Comparison of ENCODE assay signal across 16 cellular contexts in the genomic region with DNA sequence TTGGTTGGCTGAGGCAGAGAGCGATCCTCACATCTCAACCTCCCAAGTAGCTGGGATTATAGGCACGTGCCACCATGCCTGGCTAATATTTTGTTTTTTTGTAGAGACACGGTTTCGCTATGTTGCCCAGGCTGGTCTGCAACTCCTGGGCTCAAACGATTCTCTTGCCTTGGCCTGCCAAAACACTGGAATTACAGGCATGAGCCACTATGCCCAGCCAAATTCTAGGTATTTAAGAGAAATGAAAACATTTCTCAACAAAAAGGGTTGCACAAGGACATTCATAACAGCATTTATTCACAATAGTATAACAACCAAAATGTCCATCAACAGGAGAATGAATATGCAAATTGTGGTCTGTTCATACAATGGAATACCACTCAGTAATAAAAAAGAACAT. TPM values are rescaled to one million over a fixed set of nuclear protein-coding genes. Genes with fewer than 3 reads are reported as not detected.
DNase-seq lines count a peak whose midpoint lies in the region; TF ChIP-seq lines count a peak whose summit lies in the region.
"Had no signal": no experiment of that assay in that cellular context is flagged by ENCODE, and none has a peak within 500 bp of the region (broad histone marks: within the 10 kb centered on the region; RNA-seq: fewer than 3 reads in every experiment).

No MANE protein-coding gene starts in this region.

- no peaks in the 10 kb centered on the region for H3K9me3 ChIP-seq in adipocyte (ENCODE audit: control insufficient read depth, low read length)
- H3K9me3 ChIP-seq in testis: no peaks in the 10 kb centered on the region
- H3K9me3 ChIP-seq in vagina: no peaks in the 10 kb centered on the region
- H3K9me3 ChIP-seq: SJCRH30 had no signal

- peaks cover 17% of the 10 kb centered on the region for H3K4me1 ChIP-seq in adipocyte (ENCODE audit: control insufficient read depth, insufficient read depth, low read length)
- no peaks in the 10 kb centered on the region for H3K4me1 ChIP-seq in testis
- no peaks in the 10 kb centered on the region for H3K4me1 ChIP-seq in vagina
- H3K4me1 ChIP-seq: SJCRH30 had no signal

- peaks cover 25% of the 10 kb centered on the region for H3K36me3 Mint-ChIP-seq in mesothelial cell of epicardium

- H3K36me3 ChIP-seq in adipocyte (ENCODE audit: control insufficient read depth, insufficient read depth, low read length, severe bottlenecking) (peaks cover 59% of the 10 kb centered on the region), testis (ENCODE audit: low read depth, missing control alignments) (no peaks in the 10 kb centered on the region), vagina (peaks cover 0 to 36% of the 10 kb centered on the region in 2 donors)

- peaks cover 3% of the 10 kb centered on the region for H3K4me1 Mint-ChIP-seq in mesothelial cell of epicardium

- intact Hi-C loops in testis (cut with DNase I; ENCODE audit: low total_unique reads) (no loop called here), vagina (cut with DNase I) (no loop called here)

- no peak for TF ChIP-seq CTCF in AG10803 (conservative IDR thresholded peaks at IDR 0.05; ENCODE audit: low read length)
- TF ChIP-seq CTCF in fibroblast of the aortic adventitia (IDR thresholded peaks at IDR 0.05; ENCODE audit: insufficient read depth, low read length): no peak
- no peak for TF ChIP-seq CTCF in testis (IDR thresholded peaks at IDR 0.05)
- no peak for TF ChIP-seq CTCF in vagina (IDR thresholded peaks at IDR 0.05)
- no peak for TF ChIP-seq CTCF in mesothelial cell of epicardium (IDR thresholded peaks at IDR 0.05; ENCODE audit: unreplicated experiment)

- WGBS in testis, 2 donors: 81 to 87% methylated on average over 5 of the region's 5 CpGs

- TF ChIP-seq POLR2A in testis (IDR thresholded peaks at IDR 0.05) (no peak), vagina (IDR thresholded peaks at IDR 0.05) (no peak)

- DNase-seq in AG10803 (ENCODE audit: low read depth) (peak; percentile 77), adipocyte (ENCODE audit: low read depth) (peak; percentile 78), fibroblast of the aortic adventitia (ENCODE audit: low read depth) (peak; percentile 56), testis (peak; percentile 4), Ammon's horn (ENCODE audit: low spot score) (no peak), vagina (ENCODE audit: extremely low spot score in 2 of 2) (no peak), mesothelial cell of epicardium (ENCODE audit: low spot score in 2 of 2, unreplicated experiment in 2 of 2) (no peak)
- DNase-seq: DMS79, KBM-7, NCI-H1105, NCI-H1694, NCI-H2081 treated with DMSO at 0.1 percent for 48 hours, SJCRH30 had no signal

- H3K27me3 Mint-ChIP-seq in mesothelial cell of epicardium (ENCODE audit: low read depth): no peaks in the 10 kb centered on the region

- no peaks in the 10 kb centered on the region for H3K9me3 Mint-ChIP-seq in mesothelial cell of epicardium

- H3K9ac ChIP-seq in adipocyte (ENCODE audit: low read length): no peak overlapping the region

- H3K27me3 ChIP-seq in adipocyte (replicated peaks; ENCODE audit: control insufficient read depth, insufficient read depth, low read length): no peaks in the 10 kb centered on the region
- H3K27me3 ChIP-seq in testis: no peaks in the 10 kb centered on the region
- no peaks in the 10 kb centered on the region for H3K27me3 ChIP-seq in vagina
- H3K27me3 ChIP-seq: SJCRH30 had no signal

- H3K27ac ChIP-seq in testis: no peak overlapping the region
- H3K27ac ChIP-seq in vagina: no peak overlapping the region
- H3K27ac ChIP-seq: C4-2B, SJCRH30 had no signal

- no peak overlapping the region for H3K4me3 ChIP-seq in AG10803 (ENCODE audit: low read length)
- H3K4me3 ChIP-seq in adipocyte (ENCODE audit: low read length): no peak overlapping the region
- no peak overlapping the region for H3K4me3 ChIP-seq in fibroblast of the aortic adventitia (ENCODE audit: low read depth, low read length)
- H3K4me3 ChIP-seq in testis: no peak overlapping the region
- no peak overlapping the region for H3K4me3 ChIP-seq in vagina
- H3K4me3 ChIP-seq: SJCRH30 had no signal

- H3K4me3 Mint-ChIP-seq in mesothelial cell of epicardium: no peak overlapping the region

- H3K27ac Mint-ChIP-seq in mesothelial cell of epicardium: no peak overlapping the region

RNA-seq across cellular contexts. Expression of a gene that starts 31.7 kb away (rescaled TPM):
- 12.8 and 73.1 TPM in 2 replicates for total RNA-seq in fibroblast of the aortic adventitia (ENCODE audit: low replicate concordance)
- total RNA-seq in testis: 10 to 100 TPM; 45.2 to 47.1 TPM
- polyA plus RNA-seq in testis (ENCODE audit: insufficient read depth, low read depth, low replicate concordance): 44.3 TPM
- 54.8 TPM for total RNA-seq in vagina
- total RNA-seq in mesothelial cell of epicardium: 56.7 to 60.4 TPM (median 60.1 TPM) in 3 replicates

RNA-seq across cellular contexts. Expression of a gene that starts 57.5 kb away (rescaled TPM):
- total RNA-seq in fibroblast of the aortic adventitia (ENCODE audit: low replicate concordance) (not detected in 2 replicates), testis (1 to 10 TPM; 3.3 to 9.5 TPM), vagina (not detected), mesothelial cell of epicardium (not detected in 3 replicates)
- polyA plus RNA-seq in testis (ENCODE audit: insufficient read depth, low read depth, low replicate concordance): 3.8 TPM
- total RNA-seq: H1, NCI-H460, SJCRH30 had no signal
- polyA plus RNA-seq: H1 had no signal

Comparison
In these comparisons a context has a peak if more than half of its experiments do, and no peak if none do; other contexts are left out.
1. DNase-seq: peak in AG10803 (single experiment), adipocyte (single experiment), fibroblast of the aortic adventitia (single experiment) and testis (single experiment); none in Ammon's horn (single experiment), vagina (0 of 2) and mesothelial cell of epicardium (0 of 2).